12 cellular contexts compared by ENCODE assay signal in the genomic region with DNA sequence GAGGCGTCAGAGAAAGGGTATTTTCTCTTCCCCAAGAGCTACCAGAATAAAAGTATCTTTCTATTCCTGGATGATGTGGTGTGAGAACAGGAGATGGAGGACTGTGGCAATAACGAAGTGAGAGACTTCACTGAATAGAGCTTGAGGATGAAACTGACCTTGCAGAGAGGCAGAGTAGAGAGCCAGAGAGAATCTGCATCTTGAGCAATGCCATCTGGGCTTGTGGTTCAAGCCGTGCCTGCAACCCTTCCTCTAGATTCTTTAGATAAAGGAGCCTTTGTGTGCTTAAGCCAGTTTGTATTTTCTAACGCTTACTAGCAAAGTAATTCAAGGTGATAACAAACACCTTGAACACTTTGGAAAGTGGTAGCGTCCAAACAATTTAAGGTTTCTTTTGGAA. TPM values are rescaled to one million over a fixed set of nuclear protein-coding genes. Genes with fewer than 3 reads are reported as not detected.
A peak's percentile ranks its signal among the peaks of the same experiment; 100 is the strongest.
DNase-seq lines count a peak whose midpoint lies in the region; ATAC-seq, FAIRE-seq and TF ChIP-seq lines count a peak whose summit lies in the region.
"Had no signal": no experiment of that assay in that cellular context is flagged by ENCODE, and none has a peak within 500 bp of the region (broad histone marks: within the 10 kb centered on the region; RNA-seq: fewer than 3 reads in every experiment).

No MANE protein-coding gene starts in this region.

- no peaks in the 10 kb centered on the region for H3K27me3 ChIP-seq in mammary epithelial cell (ENCODE audit: insufficient read depth, low read length)
- H3K27me3 ChIP-seq in neural progenitor cell: peaks cover 7% of the 10 kb centered on the region
- H3K27me3 ChIP-seq: upper lobe of left lung had no signal

- WGBS in mammary epithelial cell (ENCODE audit: low coverage, missing lambda C conversion rate): 43% methylated on average over 5 of the region's 5 CpGs

- H3K27ac Mint-ChIP-seq in neural progenitor cell: no peak overlapping the region

- H3K36me3 ChIP-seq in mammary epithelial cell (ENCODE audit: insufficient read depth, low read length) (no peaks in the 10 kb centered on the region), neural progenitor cell (peaks cover 4% of the 10 kb centered on the region)
- H3K36me3 ChIP-seq: upper lobe of left lung had no signal

- H3K9me3 ChIP-seq in mammary epithelial cell (replicated peaks; ENCODE audit: insufficient read depth, low read length) (no peaks in the 10 kb centered on the region), neural progenitor cell (ENCODE audit: low read depth) (no peaks in the 10 kb centered on the region)
- H3K9me3 ChIP-seq: upper lobe of left lung had no signal

- H3K4me1 ChIP-seq in mammary epithelial cell (ENCODE audit: insufficient read depth, low read length): peaks cover 40% of the 10 kb centered on the region
- peaks cover 46% of the 10 kb centered on the region for H3K4me1 ChIP-seq in neural progenitor cell

- no peak overlapping the region for H3K27ac ChIP-seq in mammary epithelial cell (ENCODE audit: insufficient read depth, low read depth, low read length)
- peak overlapping the region; percentile 46 for H3K27ac ChIP-seq in neural progenitor cell

- H3K4me3 ChIP-seq in mammary epithelial cell (replicated peaks in 1 of 3; ENCODE audit: insufficient read depth in 1 of 3, low read depth in 2 of 3, low read length in 3 of 3) (no peak overlapping the region), neural progenitor cell (peak overlapping the region; percentile 40)

- ATAC-seq in HG02885 (IDR thresholded peaks at IDR 0.05; ENCODE audit: poor library complexity, unreplicated experiment): no peak

- no peaks in the 10 kb centered on the region for H3K36me3 Mint-ChIP-seq in neural progenitor cell

- in situ Hi-C loops in G401 (cut with HindIII; ENCODE audit: low sequenced_read_pairs): no loop called here
- in situ Hi-C loops in mammary epithelial cell (cut with MboI; ENCODE audit: low sequenced_read_pairs in 2 of 2): no loop called here

- no peak for TF ChIP-seq POLR2A in GM12891 (IDR thresholded peaks at IDR 0.05; ENCODE audit: low read depth, low read length)

- H3K9ac ChIP-seq in mammary epithelial cell (ENCODE audit: insufficient read depth, low read length) (no peak overlapping the region), neural progenitor cell (no peak overlapping the region)

- peaks cover 23% of the 10 kb centered on the region for H3K4me1 Mint-ChIP-seq in neural progenitor cell

- H3K79me2 ChIP-seq in mammary epithelial cell (ENCODE audit: insufficient read depth, low read length) (no peaks in the 10 kb centered on the region), neural progenitor cell (ENCODE audit: low read depth) (peaks cover 56% of the 10 kb centered on the region)

- no peak overlapping the region for H3K4me3 Mint-ChIP-seq in neural progenitor cell

- intact Hi-C loops in mammary epithelial cell (cut with micrococcal nuclease): loop anchor here (5.0 kb wide), 1 partner anchor 147 kb away; no protein-coding TSS in a partner anchor

- CTCF ChIA-PET in mammary epithelial cell (lab: Charles Lee; ENCODE audit: low non-redundant PET): no interaction called here

- no peak for FAIRE-seq in GM12891 (lab: Jason Lieb, UNC)
- FAIRE-seq: H1 had no signal

- peaks cover 19% of the 10 kb centered on the region for H3F3A ChIP-seq in neural progenitor cell (ENCODE audit: low read depth)

- peaks cover 2% of the 10 kb centered on the region for H3K9me3 Mint-ChIP-seq in neural progenitor cell

- DNase-seq in G401 (ENCODE audit: low spot score) (peak; percentile 57), NOMO-1 (lab: John Stamatoyannopoulos, UW; ENCODE audit: unreplicated experiment in 2 of 2) (peak; percentile 10 to 46), mammary epithelial cell (peak; percentile 42), neural progenitor cell (ENCODE audit: low spot score) (no peak), NCI-H1436 (lab: John Stamatoyannopoulos, UW) (no peak), GM12891 (ENCODE audit: insufficient read length, low spot score) (no peak)
- DNase-seq in stimulated activated CD4-positive, alpha-beta T cell treated with anti-CD3 and anti-CD28 coated beads, Interleukin-12 subunit alpha, Interleukin-12 subunit beta, amount 100 ng/mL, for 4 hours: no peak
- DNase-seq: NCI-H1436 treated with DMSO at 0.1 percent for 48 hours; stimulated activated CD4-positive, alpha-beta T cell treated with anti-CD3 and anti-CD28 coated beads, Interleukin-2, amount 100 ng/mL, for 24 hours; upper lobe of left lung had no signal

- H4K20me1 ChIP-seq in mammary epithelial cell (ENCODE audit: insufficient read depth, low read length) (no peaks in the 10 kb centered on the region), neural progenitor cell (ENCODE audit: low read depth) (no peaks in the 10 kb centered on the region)

- dilution Hi-C loops in mammary epithelial cell (cut with HindIII; ENCODE audit: low sequenced_read_pairs): no loop called here

- H2AFZ ChIP-seq in mammary epithelial cell (ENCODE audit: low read depth, low read length) (peak overlapping the region; percentile 56), neural progenitor cell (replicated peaks) (no peak overlapping the region)

- TF ChIP-seq CTCF in mammary epithelial cell (conservative IDR thresholded peaks at IDR 0.05 in 1 of 2, IDR thresholded peaks at IDR 0.05 in 1 of 2; ENCODE audit: extremely low read depth in 1 of 2, insufficient read depth in 1 of 2, low read depth in 1 of 2, low read length in 2 of 2): no peak
- TF ChIP-seq CTCF in neural progenitor cell (IDR thresholded peaks at IDR 0.05): no peak

- peaks cover 17% of the 10 kb centered on the region for H3K27me3 Mint-ChIP-seq in neural progenitor cell (ENCODE audit: insufficient read depth, low read depth)

- peak overlapping the region; percentile 97 for H3K4me2 ChIP-seq in mammary epithelial cell (ENCODE audit: insufficient read depth, low read depth, low read length)
- H3K4me2 ChIP-seq in neural progenitor cell: peak overlapping the region; percentile 86

- BruUV-seq in mammary epithelial cell (replicated peaks; lab: Mats Ljungman, UMichigan): no TSS peak

TF ChIP-seq in GM12891, 5 proteins besides CTCF, POLR2A, EP300 and RAD21:
- no peak for TF ChIP-seq SPI1 (IDR thresholded peaks at IDR 0.05; ENCODE audit: low read depth, low read length)
- no peak for TF ChIP-seq POU2F2 (IDR thresholded peaks at IDR 0.05; ENCODE audit: low read depth, low read length)
- no peak for TF ChIP-seq POLR2AphosphoS5 (IDR thresholded peaks at IDR 0.05; ENCODE audit: low read depth, low read length)
- no peak for TF ChIP-seq TAF1 (IDR thresholded peaks at IDR 0.05; ENCODE audit: low read depth, low read length)
- no peak for TF ChIP-seq PAX5 (IDR thresholded peaks at IDR 0.05; ENCODE audit: insufficient read depth, low read length, severe bottlenecking)

RNA-seq across cellular contexts. Expression of gene ME3, which starts 2.2 kb away (rescaled TPM):
- 28.7 and 35.1 TPM in 2 replicates for total RNA-seq in G401 (2014; rRNA removed; shearing (Covaris generic))
- total RNA-seq in mammary epithelial cell (10 to 100 TPM in 1 of 2 donors, not detected in 1; 11.2 TPM), neural progenitor cell (ENCODE audit: low replicate concordance) (49.6 and 111 TPM in 2 replicates)
- 1.4 TPM for polyA plus RNA-seq in mammary epithelial cell
- polyA minus RNA-seq in mammary epithelial cell: not detected
- 0.68 TPM for polyA plus RNA-seq in GM12891 (2012; ENCODE audit: low read depth, missing spikeins)

Comparison
In these comparisons a context has a peak if more than half of its experiments do, and no peak if none do; other contexts are left out.
1. DNase-seq: peak in G401 (single experiment), NOMO-1 (2 of 2) and mammary epithelial cell (single experiment); none in neural progenitor cell (single experiment), NCI-H1436 (single experiment), stimulated activated CD4-positive, alpha-beta T cell treated with anti-CD3 and anti-CD28 coated beads, Interleukin-12 subunit alpha, Interleukin-12 subunit beta, amount 100 ng/mL, for 4 hours (single experiment) and GM12891 (single experiment).